ENCODE assay signal across 3 cellular contexts in the genomic region with DNA sequence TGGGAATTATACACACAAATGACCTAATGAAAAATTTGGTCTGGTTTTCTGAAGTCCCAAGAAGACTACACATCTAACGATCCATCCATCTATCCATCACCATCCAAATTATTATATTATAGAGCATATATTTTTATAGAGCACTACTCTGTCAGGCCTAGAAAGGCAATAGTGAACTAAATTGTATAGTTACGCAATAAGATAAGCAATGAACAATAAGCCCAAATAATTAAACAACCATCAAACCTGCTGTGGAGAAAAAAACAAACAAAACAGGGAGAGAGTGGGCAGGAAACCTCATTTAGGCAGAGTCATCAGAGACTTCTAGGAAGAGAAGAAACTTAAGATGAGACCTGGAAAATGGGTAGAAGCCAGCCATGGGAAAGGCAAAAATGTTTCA.
TF ChIP-seq lines count a peak whose summit lies in the region.

No MANE protein-coding gene starts in this region.

TF ChIP-seq in A549, 52 proteins besides CTCF, POLR2A, EP300 and RAD21:
- TF ChIP-seq ATOH8 (CRISPR knock-in tag; IDR thresholded peaks at IDR 0.05; ENCODE audit: low read depth) (no peak), CEBPB (IDR thresholded peaks at IDR 0.05) (peak; percentile 23 to 26; a peak in 2 of 4 replicates)

TF ChIP-seq in IMR-90, 13 proteins besides CTCF, POLR2A, EP300 and RAD21:
- TF ChIP-seq RCOR1 (IDR thresholded peaks at IDR 0.05; ENCODE audit: insufficient replicate concordance, low read length) (no peak), CEBPB (IDR thresholded peaks at IDR 0.05; ENCODE audit: low read depth, low read length) (peak; percentile 83), RFX5 (IDR thresholded peaks at IDR 0.05; ENCODE audit: low read depth, low read length) (no peak), MAFK (IDR thresholded peaks at IDR 0.05; ENCODE audit: low read depth, low read length) (no peak), MAZ (IDR thresholded peaks at IDR 0.05; ENCODE audit: borderline replicate concordance, low read depth, low read length) (no peak), CHD1 (IDR thresholded peaks at IDR 0.05; ENCODE audit: low read depth, low read length) (no peak), FOS (IDR thresholded peaks at IDR 0.05; ENCODE audit: low read depth, low read length) (no peak)

TF ChIP-seq in H1, 55 proteins besides CTCF, POLR2A, EP300 and RAD21:
- TF ChIP-seq CEBPB (IDR thresholded peaks at IDR 0.05; ENCODE audit: low read depth, low read length): peak; percentile 47; the same call in 1 of the 2 replicates
- TF ChIP-seq JUND (IDR thresholded peaks at IDR 0.05; ENCODE audit: low read length): no peak
- no peak for TF ChIP-seq ATF3 (IDR thresholded peaks at IDR 0.05; ENCODE audit: insufficient read depth, low read depth, low read length)
- TF ChIP-seq KDM1A (IDR thresholded peaks at IDR 0.05; ENCODE audit: borderline replicate concordance, low read length): no peak
- TF ChIP-seq NRF1 (IDR thresholded peaks at IDR 0.05; ENCODE audit: low read depth, low read length): no peak
- no peak for TF ChIP-seq CBX8 (IDR thresholded peaks at IDR 0.05; ENCODE audit: borderline replicate concordance, low read depth, low read length)
